ENCODE assay signal across 1 cellular context in the genomic region with DNA sequence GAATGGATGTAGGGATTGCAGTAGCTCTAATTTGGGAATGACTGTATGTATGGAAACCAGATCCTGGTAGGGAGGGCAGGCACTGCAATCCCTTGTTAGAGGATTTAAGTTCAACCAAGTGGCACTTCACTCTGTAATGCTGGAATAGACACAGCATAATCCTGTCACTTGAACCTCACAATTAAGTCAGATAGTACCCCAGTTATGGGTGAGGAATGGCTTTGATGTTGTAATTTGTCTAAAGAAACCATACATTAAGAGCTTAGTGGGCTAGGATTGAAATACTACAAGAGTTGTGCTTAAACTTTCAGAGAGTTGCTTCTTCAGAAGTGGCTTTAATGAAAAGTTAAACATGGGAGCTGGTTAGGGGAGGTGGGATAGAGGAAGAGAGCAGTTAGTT.
TF ChIP-seq lines count a peak whose summit lies in the region.

No MANE protein-coding gene starts in this region.

TF ChIP-seq in GM12878, 131 proteins besides CTCF, POLR2A, EP300 and RAD21:
- no peak for TF ChIP-seq BCL3 (IDR thresholded peaks at IDR 0.05; ENCODE audit: borderline replicate concordance, insufficient read depth, low read depth, low read length, poor library complexity, severe bottlenecking)
- TF ChIP-seq HSF1 (IDR thresholded peaks at IDR 0.05; ENCODE audit: low read depth, low read length) = no peak
- TF ChIP-seq YY1 (IDR thresholded peaks at IDR 0.05; ENCODE audit: low read depth, low read length) = no peak
- TF ChIP-seq, protein P1, sequence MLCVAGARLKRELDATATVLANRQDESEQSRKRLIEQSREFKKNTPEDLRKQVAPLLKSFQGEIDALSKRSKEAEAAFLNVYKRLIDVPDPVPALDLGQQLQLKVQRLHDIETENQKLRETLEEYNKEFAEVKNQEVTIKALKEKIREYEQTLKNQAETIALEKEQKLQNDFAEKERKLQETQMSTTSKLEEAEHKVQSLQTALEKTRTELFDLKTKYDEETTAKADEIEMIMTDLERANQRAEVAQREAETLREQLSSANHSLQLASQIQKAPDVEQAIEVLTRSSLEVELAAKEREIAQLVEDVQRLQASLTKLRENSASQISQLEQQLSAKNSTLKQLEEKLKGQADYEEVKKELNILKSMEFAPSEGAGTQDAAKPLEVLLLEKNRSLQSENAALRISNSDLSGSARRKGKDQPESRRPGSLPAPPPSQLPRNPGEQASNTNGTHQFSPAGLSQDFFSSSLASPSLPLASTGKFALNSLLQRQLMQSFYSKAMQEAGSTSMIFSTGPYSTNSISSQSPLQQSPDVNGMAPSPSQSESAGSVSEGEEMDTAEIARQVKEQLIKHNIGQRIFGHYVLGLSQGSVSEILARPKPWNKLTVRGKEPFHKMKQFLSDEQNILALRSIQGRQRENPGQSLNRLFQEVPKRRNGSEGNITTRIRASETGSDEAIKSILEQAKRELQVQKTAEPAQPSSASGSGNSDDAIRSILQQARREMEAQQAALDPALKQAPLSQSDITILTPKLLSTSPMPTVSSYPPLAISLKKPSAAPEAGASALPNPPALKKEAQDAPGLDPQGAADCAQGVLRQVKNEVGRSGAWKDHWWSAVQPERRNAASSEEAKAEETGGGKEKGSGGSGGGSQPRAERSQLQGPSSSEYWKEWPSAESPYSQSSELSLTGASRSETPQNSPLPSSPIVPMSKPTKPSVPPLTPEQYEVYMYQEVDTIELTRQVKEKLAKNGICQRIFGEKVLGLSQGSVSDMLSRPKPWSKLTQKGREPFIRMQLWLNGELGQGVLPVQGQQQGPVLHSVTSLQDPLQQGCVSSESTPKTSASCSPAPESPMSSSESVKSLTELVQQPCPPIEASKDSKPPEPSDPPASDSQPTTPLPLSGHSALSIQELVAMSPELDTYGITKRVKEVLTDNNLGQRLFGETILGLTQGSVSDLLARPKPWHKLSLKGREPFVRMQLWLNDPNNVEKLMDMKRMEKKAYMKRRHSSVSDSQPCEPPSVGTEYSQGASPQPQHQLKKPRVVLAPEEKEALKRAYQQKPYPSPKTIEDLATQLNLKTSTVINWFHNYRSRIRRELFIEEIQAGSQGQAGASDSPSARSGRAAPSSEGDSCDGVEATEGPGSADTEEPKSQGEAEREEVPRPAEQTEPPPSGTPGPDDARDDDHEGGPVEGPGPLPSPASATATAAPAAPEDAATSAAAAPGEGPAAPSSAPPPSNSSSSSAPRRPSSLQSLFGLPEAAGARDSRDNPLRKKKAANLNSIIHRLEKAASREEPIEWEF (IDR thresholded peaks at IDR 0.05; ENCODE audit: insufficient replicate concordance, low read depth, low read length) = no peak
- no peak for TF ChIP-seq EZH2 (IDR thresholded peaks at IDR 0.05; ENCODE audit: borderline replicate concordance, control insufficient read depth, low read depth, low read length)
- TF ChIP-seq ZZZ3 (IDR thresholded peaks at IDR 0.05; ENCODE audit: control insufficient read depth, insufficient read length, low read depth) = no peak
